In the genomic region with DNA sequence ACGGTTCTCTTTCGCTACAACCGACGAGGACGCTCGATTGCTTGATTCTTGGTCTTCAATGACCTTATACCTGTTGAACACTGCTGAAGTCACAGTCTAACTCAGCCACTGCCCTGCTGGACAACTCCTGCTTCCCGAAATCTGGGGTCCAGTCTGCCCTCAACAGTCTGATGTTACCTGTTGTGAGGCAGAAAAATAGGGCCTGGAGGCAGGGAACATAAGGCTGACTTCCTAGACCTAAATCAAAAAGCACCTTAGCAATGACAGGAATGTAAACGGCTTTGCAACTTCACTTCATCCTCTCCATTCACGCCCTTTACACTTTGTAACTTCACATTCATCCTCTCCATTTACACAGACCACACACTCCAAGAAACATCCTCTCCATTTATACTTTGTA, we compare ENCODE assay signal across 8 cellular contexts. TPM values are rescaled to one million over a fixed set of nuclear protein-coding genes. Genes with fewer than 3 reads are reported as not detected.
DNase-seq lines count a peak whose midpoint lies in the region; ATAC-seq and TF ChIP-seq lines count a peak whose summit lies in the region.

No MANE protein-coding gene starts in this region.

- no peak overlapping the region; a peak in 1 of 4 replicates for H3K27ac ChIP-seq in SK-N-SH (ENCODE audit: low read depth in 2 of 2, low read length in 1 of 2)
- peak overlapping the region; percentile 65 for H3K27ac ChIP-seq in psoas muscle

- in situ Hi-C loops in ACHN (cut with HindIII; ENCODE audit: low pct_ligation_motif_present, low pct_unique_long_range_greater_than_20kb, low sequenced_read_pairs): no loop called here

- H3K9ac ChIP-seq in SK-N-SH: peak overlapping the region; percentile 48; the same call in 1 of the 2 replicates

- peak overlapping the region; percentile 89 for H3K4me2 ChIP-seq in SK-N-SH

- H3F3A ChIP-seq in SK-N-SH (replicated peaks; ENCODE audit: insufficient read depth): no peaks in the 10 kb centered on the region

- no peak for TF ChIP-seq EP300 in SK-N-SH (IDR thresholded peaks at IDR 0.05; ENCODE audit: borderline replicate concordance in 1 of 2, low read depth in 1 of 2, low read length in 1 of 2)

- H3K9me3 ChIP-seq in SK-N-SH (no peaks in the 10 kb centered on the region), psoas muscle (no peaks in the 10 kb centered on the region)

- ATAC-seq in psoas muscle (peak; percentile 1 to 26 (median 4)), GM18909 (IDR thresholded peaks at IDR 0.05; ENCODE audit: poor library complexity, unreplicated experiment) (no peak), sciatic nerve (no peak)

- H3K36me3 ChIP-seq in SK-N-SH (replicated peaks in 1 of 2; ENCODE audit: control insufficient read depth in 1 of 2, insufficient read depth in 2 of 2, low read length in 1 of 2) (no peaks in the 10 kb centered on the region), psoas muscle (ENCODE audit: insufficient read depth in 1 of 2, low read depth in 1 of 2) (no peaks in the 10 kb centered on the region)

- 10% methylated on average over 9 of the region's 9 CpGs for WGBS in SK-N-SH (ENCODE audit: low lambda C conversion rate)
- 6 to 9% (median 8%) methylated on average over 9 of the region's 9 CpGs for WGBS in psoas muscle, 3 donors

- peak overlapping the region; percentile 85 for H2AFZ ChIP-seq in SK-N-SH (ENCODE audit: low read depth)

- H3K9me2 ChIP-seq in SK-N-SH: no peaks in the 10 kb centered on the region

- DNase-seq in SK-N-SH (no peak), fibroblast of mammary gland (ENCODE audit: low read depth) (no peak), psoas muscle (no peak), ACHN (no peak), COLO668 (lab: John Stamatoyannopoulos, UW; ENCODE audit: unreplicated experiment) (no peak), sciatic nerve (ENCODE audit: low spot score) (no peak)

- peaks cover 39% of the 10 kb centered on the region for H3K79me2 ChIP-seq in SK-N-SH (ENCODE audit: insufficient read depth)

- H4K20me1 ChIP-seq in SK-N-SH (ENCODE audit: insufficient read depth): no peaks in the 10 kb centered on the region; the same call in 1 of the 2 replicates

- CTCF ChIA-PET in SK-N-SH (lab: Yijun Ruan, JAX): interaction anchor here (0.6 to 3.2 kb wide), 9 partner anchors 19 to 1126 kb away, joined by 3 to 17 read pairs (median 4); partner anchors contain the start of genes MMAB, MVK and TCHP

- POLR2A ChIA-PET in SK-N-SH (lab: Yijun Ruan, JAX): no interaction called here

- H3K27me3 ChIP-seq in SK-N-SH (ENCODE audit: insufficient read depth) (no peaks in the 10 kb centered on the region), psoas muscle (ENCODE audit: insufficient read depth in 3 of 3, low read length in 2 of 3) (no peaks in the 10 kb centered on the region)

- H3K4me3 ChIP-seq in GM12875 (ENCODE audit: low read depth, low read length) (peak overlapping the region; percentile 48), SK-N-SH (ENCODE audit: low read depth in 2 of 2, low read length in 1 of 2) (peak overlapping the region; percentile 79 to 82), fibroblast of mammary gland (ENCODE audit: control insufficient read depth, low read depth, low read length) (peak overlapping the region; percentile 57), psoas muscle (peak overlapping the region; percentile 91)

- peaks cover 0 to 17% of the 10 kb centered on the region in 2 experiments; a peak in 1 of 4 replicates for H3K4me1 ChIP-seq in SK-N-SH (ENCODE audit: control insufficient read depth in 1 of 2, insufficient read depth in 2 of 2, low read depth in 1 of 2, low read length in 1 of 2)
- H3K4me1 ChIP-seq in psoas muscle: peaks cover 19% of the 10 kb centered on the region

- TF ChIP-seq CTCF in GM12875 (IDR thresholded peaks at IDR 0.05; ENCODE audit: borderline replicate concordance, insufficient read depth, low read depth, low read length) (no peak), SK-N-SH (IDR thresholded peaks at IDR 0.05) (no peak), fibroblast of mammary gland (conservative IDR thresholded peaks at IDR 0.05; ENCODE audit: control insufficient read depth, insufficient read depth, low read depth, low read length) (no peak), psoas muscle (IDR thresholded peaks at IDR 0.05) (no peak)

- TF ChIP-seq RAD21 in SK-N-SH (IDR thresholded peaks at IDR 0.05; ENCODE audit: low read length): no peak

- intact Hi-C loops in psoas muscle (cut with DNase I) (loop anchor here (1.0 kb wide), 2 partner anchors 76 to 77 kb away; no protein-coding TSS in a partner anchor), sciatic nerve (cut with DNase I) (loop anchor here (5.0 kb wide), 1 partner anchor 74 kb away; no protein-coding TSS in a partner anchor)

TF ChIP-seq in SK-N-SH, 30 proteins besides CTCF, POLR2A, EP300 and RAD21:
- no peak for TF ChIP-seq GATA2 (CRISPR knock-in tag; IDR thresholded peaks at IDR 0.05)
- TF ChIP-seq JUND (IDR thresholded peaks at IDR 0.05): no peak
- no peak for TF ChIP-seq FOSL2 (IDR thresholded peaks at IDR 0.05; ENCODE audit: borderline replicate concordance, low read depth)
- TF ChIP-seq, protein P1, sequence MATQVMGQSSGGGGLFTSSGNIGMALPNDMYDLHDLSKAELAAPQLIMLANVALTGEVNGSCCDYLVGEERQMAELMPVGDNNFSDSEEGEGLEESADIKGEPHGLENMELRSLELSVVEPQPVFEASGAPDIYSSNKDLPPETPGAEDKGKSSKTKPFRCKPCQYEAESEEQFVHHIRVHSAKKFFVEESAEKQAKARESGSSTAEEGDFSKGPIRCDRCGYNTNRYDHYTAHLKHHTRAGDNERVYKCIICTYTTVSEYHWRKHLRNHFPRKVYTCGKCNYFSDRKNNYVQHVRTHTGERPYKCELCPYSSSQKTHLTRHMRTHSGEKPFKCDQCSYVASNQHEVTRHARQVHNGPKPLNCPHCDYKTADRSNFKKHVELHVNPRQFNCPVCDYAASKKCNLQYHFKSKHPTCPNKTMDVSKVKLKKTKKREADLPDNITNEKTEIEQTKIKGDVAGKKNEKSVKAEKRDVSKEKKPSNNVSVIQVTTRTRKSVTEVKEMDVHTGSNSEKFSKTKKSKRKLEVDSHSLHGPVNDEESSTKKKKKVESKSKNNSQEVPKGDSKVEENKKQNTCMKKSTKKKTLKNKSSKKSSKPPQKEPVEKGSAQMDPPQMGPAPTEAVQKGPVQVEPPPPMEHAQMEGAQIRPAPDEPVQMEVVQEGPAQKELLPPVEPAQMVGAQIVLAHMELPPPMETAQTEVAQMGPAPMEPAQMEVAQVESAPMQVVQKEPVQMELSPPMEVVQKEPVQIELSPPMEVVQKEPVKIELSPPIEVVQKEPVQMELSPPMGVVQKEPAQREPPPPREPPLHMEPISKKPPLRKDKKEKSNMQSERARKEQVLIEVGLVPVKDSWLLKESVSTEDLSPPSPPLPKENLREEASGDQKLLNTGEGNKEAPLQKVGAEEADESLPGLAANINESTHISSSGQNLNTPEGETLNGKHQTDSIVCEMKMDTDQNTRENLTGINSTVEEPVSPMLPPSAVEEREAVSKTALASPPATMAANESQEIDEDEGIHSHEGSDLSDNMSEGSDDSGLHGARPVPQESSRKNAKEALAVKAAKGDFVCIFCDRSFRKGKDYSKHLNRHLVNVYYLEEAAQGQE (IDR thresholded peaks at IDR 0.05; ENCODE audit: low read depth, low read length): peak; percentile 63; the same call in 1 of the 2 replicates
- TF ChIP-seq SMC3 (IDR thresholded peaks at IDR 0.05; ENCODE audit: low read depth, low read length): no peak
- TF ChIP-seq EZH2phosphoT487 (IDR thresholded peaks at IDR 0.05; ENCODE audit: borderline replicate concordance, low read depth): no peak
TF ChIP-seq in SK-N-SH: peak in this region for 1.

RNA-seq across cellular contexts. Expression of gene GLTP, which starts 0.6 kb away (rescaled TPM):
- polyA plus RNA-seq in SK-N-SH (2012; rRNA removed) (16.9 and 23.0 TPM in 2 replicates), psoas muscle (10 to 100 TPM; 12.1 to 18.7 (median 18.2) TPM)
- polyA plus RNA-seq in SK-N-SH (2012; cell fraction: cytosol; rRNA removed): 20.3 and 20.5 TPM in 2 replicates
- 6.1 and 10.8 TPM in 2 replicates for polyA plus RNA-seq in SK-N-SH (2012; cell fraction: nucleus; rRNA removed)
- total RNA-seq in psoas muscle (10 to 100 TPM; 15.3 to 23.3 (median 16.9) TPM), sciatic nerve (51.0 TPM)

RNA-seq across cellular contexts. Expression of gene TCHP, which starts 19.1 kb away (rescaled TPM):
- polyA plus RNA-seq in SK-N-SH (2012; rRNA removed) (19.0 and 37.3 TPM in 2 replicates), psoas muscle (10 to 100 TPM in 1 of 3 donors, 1 to 10 TPM in 2; 4.5 to 14.8 (median 5.7) TPM)
- polyA plus RNA-seq in SK-N-SH (2012; cell fraction: cytosol; rRNA removed): 27.3 and 33.6 TPM in 2 replicates
- polyA plus RNA-seq in SK-N-SH (2012; cell fraction: nucleus; rRNA removed): 58.3 and 84.4 TPM in 2 replicates
- total RNA-seq in psoas muscle (10 to 100 TPM in 1 of 4 donors, 1 to 10 TPM in 3; 5.8 to 11.2 (median 8.5) TPM), sciatic nerve (26.7 TPM)

RNA-seq across cellular contexts. Expression of gene TRPV4, which starts 47.7 kb away (rescaled TPM):
- 5.2 and 5.4 TPM in 2 replicates for polyA plus RNA-seq in SK-N-SH (2012; rRNA removed)
- 2.1 and 3.2 TPM in 2 replicates for polyA plus RNA-seq in SK-N-SH (2012; cell fraction: cytosol; rRNA removed)
- polyA plus RNA-seq in SK-N-SH (2012; cell fraction: nucleus; rRNA removed): 7.3 and 8.9 TPM in 2 replicates
- under 1 TPM in 3 of 4 donors, not detected in 1; 0.07 to 0.11 (median 0.10) TPM for total RNA-seq in psoas muscle
- polyA plus RNA-seq in psoas muscle: under 1 TPM; 0.03 to 0.07 (median 0.05) TPM
- total RNA-seq in sciatic nerve: 1.3 TPM

Comparison
In these comparisons a context has a peak if more than half of its experiments do, and no peak if none do; other contexts are left out.
1. ATAC-seq: peak in psoas muscle (4 of 4); none in GM18909 (single experiment) and sciatic nerve (single experiment).
2. Peak in every context shown above with its lines, with median percentiles within 50 percentile points of each other: H3K4me3 ChIP-seq.